1 cellular context compared by ENCODE assay signal in genomic region chr6:87722831-87723726, GRCh38.
TF ChIP-seq lines count a peak whose summit lies in the region.

No MANE protein-coding gene starts in this region.

TF ChIP-seq in HCT116, 20 proteins besides CTCF, POLR2A, EP300 and RAD21 (continued from another document):
- TF ChIP-seq FOSL1 (IDR thresholded peaks at IDR 0.05; ENCODE audit: low read depth) (peak; percentile 88), EZH2 (IDR thresholded peaks at IDR 0.05) (no peak), ZBTB33 (IDR thresholded peaks at IDR 0.05; ENCODE audit: extremely low read depth, insufficient replicate concordance, low read length) (no peak), ZNF274 (IDR thresholded peaks at IDR 0.05; ENCODE audit: low read depth, low read length) (no peak), JUND (IDR thresholded peaks at IDR 0.05) (peak; percentile 92), YY1 (IDR thresholded peaks at IDR 0.05; ENCODE audit: extremely low read depth, insufficient replicate concordance, low read depth, low read length) (peak; percentile 7), ZFX (IDR thresholded peaks at IDR 0.05) (0 out of 2 replicates have a peak, but pooled peaks have one; percentile 25)
